In the genomic region with DNA sequence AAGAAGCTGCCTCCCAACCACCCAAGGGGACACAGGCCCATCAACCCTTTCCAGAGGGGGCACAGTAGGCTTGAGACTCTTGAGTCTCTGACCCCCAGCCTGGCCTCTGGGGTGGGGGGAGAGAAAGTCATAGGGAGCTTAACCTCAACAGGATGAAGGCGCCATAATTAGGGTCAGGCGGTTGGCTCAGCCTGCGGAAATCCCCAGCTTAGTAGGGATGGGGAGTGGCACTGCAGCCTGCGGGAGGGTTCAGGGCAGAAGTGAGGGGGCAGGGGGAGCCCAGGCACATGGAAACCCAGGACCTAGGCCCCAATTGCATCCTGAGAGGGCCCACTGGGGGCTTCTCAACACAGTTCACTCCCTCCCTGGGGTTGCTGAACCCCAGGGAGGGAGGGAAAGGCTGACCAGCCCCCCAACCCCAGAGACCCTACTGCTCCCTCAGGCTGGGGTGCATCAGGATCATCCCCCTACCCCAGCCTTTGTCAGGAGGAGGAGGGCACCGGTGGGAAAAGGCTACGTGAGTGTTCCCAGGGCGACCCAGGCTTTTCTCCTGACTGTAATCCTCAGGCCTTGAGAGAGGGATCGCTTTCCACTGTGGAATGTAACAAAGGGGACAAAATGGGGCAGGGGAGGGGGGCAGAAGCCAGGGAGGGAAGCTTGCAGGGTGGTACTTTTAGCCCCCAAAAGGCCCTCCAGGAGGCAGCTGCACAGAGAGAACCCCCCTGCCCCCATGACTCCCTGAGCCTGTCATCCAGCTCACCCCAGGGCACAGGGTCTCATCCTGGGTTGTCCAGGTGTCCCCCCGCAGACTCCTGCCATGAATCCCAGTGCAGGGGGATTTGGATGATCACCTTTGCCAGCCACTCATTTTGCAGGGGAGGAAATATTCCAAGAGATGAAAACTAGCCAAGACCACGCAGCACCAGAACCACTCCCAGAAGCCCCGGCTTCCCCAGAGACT, we compare ENCODE assay signal across 1 cellular context.
A peak's percentile ranks its signal among the peaks of the same experiment; 100 is the strongest.
TF ChIP-seq lines count a peak whose summit lies in the region.

No MANE protein-coding gene starts in this region.

TF ChIP-seq in GM12878, 131 proteins besides CTCF, POLR2A, EP300 and RAD21 (continues in another document):
- TF ChIP-seq SP1 (IDR thresholded peaks at IDR 0.05; ENCODE audit: low read depth, low read length) (no peak), ATF2 (IDR thresholded peaks at IDR 0.05; ENCODE audit: low read length) (no peak), MLLT1 (IDR thresholded peaks at IDR 0.05) (no peak), BRCA1 (IDR thresholded peaks at IDR 0.05; ENCODE audit: low read depth, low read length) (no peak), MTA2 (IDR thresholded peaks at IDR 0.05; ENCODE audit: low read depth) (0 out of 2 replicates have a peak, but pooled peaks have one; percentile 40), DPF2 (IDR thresholded peaks at IDR 0.05) (peak; percentile 49; the same call in 1 of the 2 replicates), POU2F2 (IDR thresholded peaks at IDR 0.05; ENCODE audit: borderline replicate concordance, low read depth, low read length) (no peak), IKZF1 (conservative IDR thresholded peaks at IDR 0.05) (peak; percentile 71), NFXL1 (IDR thresholded peaks at IDR 0.05; ENCODE audit: borderline replicate concordance) (no peak), GATAD2B (conservative IDR thresholded peaks at IDR 0.05; ENCODE audit: low read depth) (peak; percentile 34; the same call in 1 of the 2 replicates), SPI1 (IDR thresholded peaks at IDR 0.05; ENCODE audit: borderline replicate concordance, insufficient read depth, low read depth, low read length) (no peak), EED (IDR thresholded peaks at IDR 0.05; ENCODE audit: low read depth) (peak; percentile 33), ZBTB4 (CRISPR knock-in tag; IDR thresholded peaks at IDR 0.05) (no peak), MTA3 (IDR thresholded peaks at IDR 0.05; ENCODE audit: borderline replicate concordance, low read length) (no peak), TBL1XR1 (IDR thresholded peaks at IDR 0.05; ENCODE audit: low read depth, low read length) (no peak), TCF3 (IDR thresholded peaks at IDR 0.05; ENCODE audit: borderline replicate concordance, insufficient read depth, low read depth, low read length) (no peak), MEF2A (IDR thresholded peaks at IDR 0.05; ENCODE audit: insufficient read depth, low read depth, low read length) (peak; percentile 48; the same call in 1 of the 2 replicates), BCL3 (IDR thresholded peaks at IDR 0.05; ENCODE audit: borderline replicate concordance, insufficient read depth, low read depth, low read length, poor library complexity, severe bottlenecking) (no peak), TARDBP (IDR thresholded peaks at IDR 0.05; ENCODE audit: borderline replicate concordance) (no peak), NR2C1 (IDR thresholded peaks at IDR 0.05) (0 out of 2 replicates have a peak, but pooled peaks have one; percentile 7), ETV6 (conservative IDR thresholded peaks at IDR 0.05 in 1 of 2, IDR thresholded peaks at IDR 0.05 in 1 of 2; ENCODE audit: borderline replicate concordance in 1 of 2, low read depth in 1 of 2) (no peak), REST (IDR thresholded peaks at IDR 0.05; ENCODE audit: low read depth, low read length) (no peak), BACH1 (IDR thresholded peaks at IDR 0.05; ENCODE audit: borderline replicate concordance) (no peak), USF2 (IDR thresholded peaks at IDR 0.05; ENCODE audit: borderline replicate concordance, low read depth, low read length) (no peak), ZBTB40 (IDR thresholded peaks at IDR 0.05; ENCODE audit: borderline replicate concordance) (no peak), POLR2AphosphoS2 (IDR thresholded peaks at IDR 0.05; ENCODE audit: low read depth, low read length) (no peak), ZNF24 (IDR thresholded peaks at IDR 0.05) (no peak), IRF4 (IDR thresholded peaks at IDR 0.05; ENCODE audit: low read depth, low read length) (no peak)
- TF ChIP-seq, protein P1, sequence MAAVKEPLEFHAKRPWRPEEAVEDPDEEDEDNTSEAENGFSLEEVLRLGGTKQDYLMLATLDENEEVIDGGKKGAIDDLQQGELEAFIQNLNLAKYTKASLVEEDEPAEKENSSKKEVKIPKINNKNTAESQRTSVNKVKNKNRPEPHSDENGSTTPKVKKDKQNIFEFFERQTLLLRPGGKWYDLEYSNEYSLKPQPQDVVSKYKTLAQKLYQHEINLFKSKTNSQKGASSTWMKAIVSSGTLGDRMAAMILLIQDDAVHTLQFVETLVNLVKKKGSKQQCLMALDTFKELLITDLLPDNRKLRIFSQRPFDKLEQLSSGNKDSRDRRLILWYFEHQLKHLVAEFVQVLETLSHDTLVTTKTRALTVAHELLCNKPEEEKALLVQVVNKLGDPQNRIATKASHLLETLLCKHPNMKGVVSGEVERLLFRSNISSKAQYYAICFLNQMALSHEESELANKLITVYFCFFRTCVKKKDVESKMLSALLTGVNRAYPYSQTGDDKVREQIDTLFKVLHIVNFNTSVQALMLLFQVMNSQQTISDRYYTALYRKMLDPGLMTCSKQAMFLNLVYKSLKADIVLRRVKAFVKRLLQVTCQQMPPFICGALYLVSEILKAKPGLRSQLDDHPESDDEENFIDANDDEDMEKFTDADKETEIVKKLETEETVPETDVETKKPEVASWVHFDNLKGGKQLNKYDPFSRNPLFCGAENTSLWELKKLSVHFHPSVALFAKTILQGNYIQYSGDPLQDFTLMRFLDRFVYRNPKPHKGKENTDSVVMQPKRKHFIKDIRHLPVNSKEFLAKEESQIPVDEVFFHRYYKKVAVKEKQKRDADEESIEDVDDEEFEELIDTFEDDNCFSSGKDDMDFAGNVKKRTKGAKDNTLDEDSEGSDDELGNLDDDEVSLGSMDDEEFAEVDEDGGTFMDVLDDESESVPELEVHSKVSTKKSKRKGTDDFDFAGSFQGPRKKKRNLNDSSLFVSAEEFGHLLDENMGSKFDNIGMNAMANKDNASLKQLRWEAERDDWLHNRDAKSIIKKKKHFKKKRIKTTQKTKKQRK (IDR thresholded peaks at IDR 0.05; ENCODE audit: low read depth, low read length): no peak
